In the genomic region with DNA sequence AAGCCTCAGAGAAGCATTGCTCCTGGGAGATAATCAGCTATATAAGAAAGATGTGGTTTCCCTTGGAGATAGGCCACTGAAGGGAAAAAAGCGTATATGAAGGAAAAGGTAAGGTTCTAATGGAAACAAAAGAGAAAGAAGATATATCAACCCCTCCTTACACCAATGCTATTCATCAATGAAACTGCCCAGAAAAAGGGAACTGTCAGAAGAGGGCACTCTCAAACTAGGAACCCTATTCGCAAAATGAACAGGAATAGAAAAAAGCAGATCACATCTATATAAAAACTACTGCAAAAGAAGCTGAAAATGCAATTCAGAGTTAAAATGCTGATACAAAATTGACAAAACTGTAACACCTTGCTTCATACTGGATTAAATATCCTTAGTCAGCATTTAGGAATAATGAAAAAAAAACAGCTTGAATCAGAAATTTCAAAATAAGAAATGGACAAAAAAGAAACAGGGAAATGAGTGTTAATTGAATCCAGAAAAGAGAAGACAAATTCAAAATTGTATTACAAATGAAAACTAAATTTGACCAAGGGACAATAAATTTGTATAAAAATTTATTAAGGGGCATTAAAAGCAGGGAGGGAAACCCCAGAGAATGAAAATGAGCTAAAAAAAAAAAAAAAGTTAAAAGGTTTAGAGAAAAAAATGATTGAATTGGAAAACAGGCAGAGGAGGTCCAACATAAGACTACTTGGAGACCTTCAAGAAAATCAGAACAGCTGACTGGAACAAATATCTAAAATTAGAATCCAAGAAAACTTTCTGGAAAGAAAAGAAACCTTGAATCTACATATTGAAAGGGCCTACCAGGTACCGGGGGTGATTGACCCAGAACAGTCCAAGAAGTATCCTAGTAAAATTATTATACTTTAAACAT, we compare ENCODE assay signal across 19 cellular contexts. TPM values are rescaled to one million over a fixed set of nuclear protein-coding genes. Genes with fewer than 3 reads are reported as not detected.
DNase-seq lines count a peak whose midpoint lies in the region; ATAC-seq and TF ChIP-seq lines count a peak whose summit lies in the region.
"Had no signal": no experiment of that assay in that cellular context is flagged by ENCODE, and none has a peak within 500 bp of the region (broad histone marks: within the 10 kb centered on the region; RNA-seq: fewer than 3 reads in every experiment).

No MANE protein-coding gene starts in this region.

- H3F3A ChIP-seq in DOHH2 (ENCODE audit: control insufficient read depth, insufficient read depth) = no peaks in the 10 kb centered on the region

- H3K9me3 ChIP-seq in DOHH2 (ENCODE audit: control insufficient read depth, insufficient read depth, low read length) (no peaks in the 10 kb centered on the region), HEK293 (ENCODE audit: control insufficient read depth, insufficient read depth, low read depth, low read length) (no peaks in the 10 kb centered on the region), OCI-LY3 (ENCODE audit: insufficient read depth, low read length) (no peaks in the 10 kb centered on the region), lower lobe of right lung (no peaks in the 10 kb centered on the region)
- H3K9me3 ChIP-seq: colonic mucosa had no signal

- H3K79me2 ChIP-seq in DOHH2 (ENCODE audit: control insufficient read depth, low read length) = peaks cover 48% of the 10 kb centered on the region
- peaks cover 10% of the 10 kb centered on the region for H3K79me2 ChIP-seq in OCI-LY3 (ENCODE audit: low read length)

- H3K27me3 ChIP-seq in DOHH2 (ENCODE audit: control insufficient read depth, low read length) = no peaks in the 10 kb centered on the region
- no peaks in the 10 kb centered on the region for H3K27me3 ChIP-seq in OCI-LY3 (ENCODE audit: low read depth, low read length)
- no peaks in the 10 kb centered on the region for H3K27me3 ChIP-seq in lower lobe of right lung (ENCODE audit: low read depth)
- H3K27me3 ChIP-seq: colonic mucosa, stomach, upper lobe of left lung had no signal

- CTCF ChIA-PET in HEK293 (lab: Yijun Ruan, JAX) = interaction anchor here (0.7 to 0.9 kb wide), 2 partner anchors 14 to 77 kb away, joined by 3 to 4 read pairs; no protein-coding TSS in a partner anchor

- H3K9ac ChIP-seq in OCI-LY3 (ENCODE audit: low read length) = no peak overlapping the region
- H3K9ac ChIP-seq: parathyroid adenoma had no signal

- H3K4me1 ChIP-seq in DOHH2 (ENCODE audit: control insufficient read depth, low read length) (no peaks in the 10 kb centered on the region), HEK293 (ENCODE audit: control insufficient read depth, insufficient read depth, low read length) (peaks cover 19% of the 10 kb centered on the region), OCI-LY3 (ENCODE audit: low read length) (no peaks in the 10 kb centered on the region), lower lobe of right lung (no peaks in the 10 kb centered on the region)
- H3K4me1 ChIP-seq: colonic mucosa, parathyroid adenoma had no signal

- H4K20me1 ChIP-seq in DOHH2 (ENCODE audit: control insufficient read depth, insufficient read depth, low read depth, low read length) (peaks cover 7% of the 10 kb centered on the region; the same call in 1 of the 2 replicates), OCI-LY3 (ENCODE audit: insufficient read depth, low read length) (peaks cover 4% of the 10 kb centered on the region)

- peak; percentile 48 for TF ChIP-seq CTCF in DOHH2 (IDR thresholded peaks at IDR 0.05; ENCODE audit: low read depth, low read length, poor library complexity, severe bottlenecking)
- TF ChIP-seq CTCF in HEK293 (tag by site-specific recombination; IDR thresholded peaks at IDR 0.05) = no peak
- peak; percentile 37 for TF ChIP-seq CTCF in OCI-LY3 (IDR thresholded peaks at IDR 0.05; ENCODE audit: low read depth, low read length)
- no peak for TF ChIP-seq CTCF in fibroblast of pulmonary artery (IDR thresholded peaks at IDR 0.05; ENCODE audit: low read length, missing control alignments)
- no peak for TF ChIP-seq CTCF in lower lobe of right lung (IDR thresholded peaks at IDR 0.05)

- intact Hi-C loops in lower lobe of right lung (cut with DNase I) = no loop called here

- H2AFZ ChIP-seq in OCI-LY3 (ENCODE audit: low read depth, low read length) = no peak overlapping the region
- H2AFZ ChIP-seq: parathyroid adenoma had no signal

- no peak overlapping the region for H3K27ac ChIP-seq in DOHH2 (ENCODE audit: low read depth, low read length)
- no peak overlapping the region for H3K27ac ChIP-seq in HEK293 (ENCODE audit: extremely low read depth, low read depth, low read length)
- H3K27ac ChIP-seq in OCI-LY3 (ENCODE audit: low read length) = no peak overlapping the region
- H3K27ac ChIP-seq in lower lobe of right lung = no peak overlapping the region
- H3K27ac ChIP-seq: colonic mucosa, parathyroid adenoma, stomach, upper lobe of left lung had no signal

- H3K4me2 ChIP-seq in DOHH2 (ENCODE audit: low read length) = no peak overlapping the region
- no peak overlapping the region for H3K4me2 ChIP-seq in OCI-LY3 (ENCODE audit: low read length)

- DNase-seq in fibroblast of pulmonary artery (ENCODE audit: low read depth) (peak; percentile 23), lower lobe of right lung (no peak)
- no peak for DNase-seq in activated naive CD4-positive, alpha-beta T cell (lab: John Stamatoyannopoulos, UW)
- DNase-seq: activated CD4-positive, CD25-positive, alpha-beta regulatory T cell; activated naive CD8-positive, alpha-beta T cell treated with anti-CD3 and anti-CD28 coated beads for 36 hours; Calu3; colonic mucosa; hypothalamus; kidney; mesendoderm; NCI-H1436 treated with DMSO at 0.1 percent for 48 hours; stomach; upper lobe of left lung had no signal

- POLR2A ChIA-PET in HEK293 (lab: Yijun Ruan, JAX) = no interaction called here

- H3K4me3 ChIP-seq in DOHH2 (ENCODE audit: low read length) = no peak overlapping the region
- no peak overlapping the region for H3K4me3 ChIP-seq in HEK293 (ENCODE audit: low read depth, low read length)
- no peak overlapping the region for H3K4me3 ChIP-seq in OCI-LY3 (ENCODE audit: low read length)
- no peak overlapping the region for H3K4me3 ChIP-seq in fibroblast of pulmonary artery (replicated peaks; ENCODE audit: low read depth, low read length)
- no peak overlapping the region for H3K4me3 ChIP-seq in lower lobe of right lung
- H3K4me3 ChIP-seq: colonic mucosa, stomach, upper lobe of left lung had no signal

- H3K9me2 ChIP-seq in DOHH2 (replicated peaks; ENCODE audit: control insufficient read depth, low read length) = no peaks in the 10 kb centered on the region

- ATAC-seq in HG03135 (IDR thresholded peaks at IDR 0.05; ENCODE audit: unreplicated experiment) (no peak), lower lobe of right lung (no peak)
- ATAC-seq: natural killer cell treated with Interleukin-12 subunit alpha and Interleukin-12 subunit beta and Interleukin-15 and Interleukin-18, amount 100 ng/mL, for 72 hours had no signal

- H3K36me3 ChIP-seq in DOHH2 (ENCODE audit: control insufficient read depth, low read length) = peaks cover 11% of the 10 kb centered on the region
- H3K36me3 ChIP-seq in HEK293 (ENCODE audit: control insufficient read depth in 2 of 2, insufficient read depth in 1 of 2, low read length in 2 of 2) = peaks cover 4 to 18% of the 10 kb centered on the region in 2 experiments
- peaks cover 7% of the 10 kb centered on the region for H3K36me3 ChIP-seq in OCI-LY3 (replicated peaks; ENCODE audit: low read depth, low read length)
- peaks cover 11% of the 10 kb centered on the region for H3K36me3 ChIP-seq in lower lobe of right lung
- H3K36me3 ChIP-seq: colonic mucosa had no signal

TF ChIP-seq in HEK293, 187 proteins besides CTCF, POLR2A, EP300 and RAD21 (continues in another document):
- TF ChIP-seq ZNF274 (IDR thresholded peaks at IDR 0.05; ENCODE audit: low read length) = no peak
- TF ChIP-seq ZNF274 (tag by site-specific recombination; IDR thresholded peaks at IDR 0.05; ENCODE audit: borderline replicate concordance) = no peak
- no peak for TF ChIP-seq ZNF169 (tag by site-specific recombination; IDR thresholded peaks at IDR 0.05)
- peak; percentile 76 for TF ChIP-seq SETDB1 (IDR thresholded peaks at IDR 0.05; ENCODE audit: insufficient read length, low read length)
- TF ChIP-seq ZNF776 (tag by site-specific recombination; IDR thresholded peaks at IDR 0.05; ENCODE audit: borderline replicate concordance) = no peak
- TF ChIP-seq ZNF324 (tag by site-specific recombination; IDR thresholded peaks at IDR 0.05) = no peak
- TF ChIP-seq, protein P1, sequence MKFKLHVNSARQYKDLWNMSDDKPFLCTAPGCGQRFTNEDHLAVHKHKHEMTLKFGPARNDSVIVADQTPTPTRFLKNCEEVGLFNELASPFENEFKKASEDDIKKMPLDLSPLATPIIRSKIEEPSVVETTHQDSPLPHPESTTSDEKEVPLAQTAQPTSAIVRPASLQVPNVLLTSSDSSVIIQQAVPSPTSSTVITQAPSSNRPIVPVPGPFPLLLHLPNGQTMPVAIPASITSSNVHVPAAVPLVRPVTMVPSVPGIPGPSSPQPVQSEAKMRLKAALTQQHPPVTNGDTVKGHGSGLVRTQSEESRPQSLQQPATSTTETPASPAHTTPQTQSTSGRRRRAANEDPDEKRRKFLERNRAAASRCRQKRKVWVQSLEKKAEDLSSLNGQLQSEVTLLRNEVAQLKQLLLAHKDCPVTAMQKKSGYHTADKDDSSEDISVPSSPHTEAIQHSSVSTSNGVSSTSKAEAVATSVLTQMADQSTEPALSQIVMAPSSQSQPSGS (tag by site-specific recombination; IDR thresholded peaks at IDR 0.05; ENCODE audit: low read depth) = no peak
- TF ChIP-seq ZNF548 (tag by site-specific recombination; IDR thresholded peaks at IDR 0.05) = no peak
- no peak for TF ChIP-seq SP3 (tag by site-specific recombination; IDR thresholded peaks at IDR 0.05)
- TF ChIP-seq GLI2 (tag by site-specific recombination; IDR thresholded peaks at IDR 0.05; ENCODE audit: borderline replicate concordance, low read depth) = no peak
- no peak for TF ChIP-seq ZNF701 (tag by site-specific recombination; IDR thresholded peaks at IDR 0.05)
- TF ChIP-seq, protein P2, sequence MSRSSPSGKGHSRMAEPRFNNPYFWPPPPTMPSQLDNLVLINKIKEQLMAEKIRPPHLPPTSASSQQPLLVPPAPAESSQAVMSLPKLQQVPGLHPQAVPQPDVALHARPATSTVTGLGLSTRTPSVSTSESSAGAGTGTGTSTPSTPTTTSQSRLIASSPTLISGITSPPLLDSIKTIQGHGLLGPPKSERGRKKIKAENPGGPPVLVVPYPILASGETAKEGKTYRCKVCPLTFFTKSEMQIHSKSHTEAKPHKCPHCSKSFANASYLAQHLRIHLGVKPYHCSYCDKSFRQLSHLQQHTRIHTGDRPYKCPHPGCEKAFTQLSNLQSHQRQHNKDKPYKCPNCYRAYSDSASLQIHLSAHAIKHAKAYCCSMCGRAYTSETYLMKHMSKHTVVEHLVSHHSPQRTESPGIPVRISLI (tag by site-specific recombination; IDR thresholded peaks at IDR 0.05) = peak; percentile 24; the same call in 1 of the 2 replicates
- TF ChIP-seq, protein P3, sequence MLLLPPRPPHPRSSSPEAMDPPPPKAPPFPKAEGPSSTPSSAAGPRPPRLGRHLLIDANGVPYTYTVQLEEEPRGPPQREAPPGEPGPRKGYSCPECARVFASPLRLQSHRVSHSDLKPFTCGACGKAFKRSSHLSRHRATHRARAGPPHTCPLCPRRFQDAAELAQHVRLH (tag by site-specific recombination; IDR thresholded peaks at IDR 0.05) = no peak
- peak; percentile 97 for TF ChIP-seq ZNF133 (tag by site-specific recombination; IDR thresholded peaks at IDR 0.05)

RNA-seq across cellular contexts. Expression of a gene that starts 17.9 kb away (rescaled TPM):
- total RNA-seq in lower lobe of right lung = 43.6 TPM

RNA-seq across cellular contexts. Expression of a gene that starts 18.5 kb away (rescaled TPM):
- total RNA-seq in lower lobe of right lung = 7.1 TPM

Comparison
In these comparisons a context has a peak if more than half of its experiments do, and no peak if none do; other contexts are left out.
1. CTCF ChIP-seq: peak in DOHH2 (single experiment) and OCI-LY3 (single experiment); none in HEK293 (single experiment), fibroblast of pulmonary artery (single experiment) and lower lobe of right lung (single experiment).